8 cellular contexts compared by ENCODE assay signal in genomic region chr18:10213526-10213925, GRCh38.
DNase-seq lines count a peak whose midpoint lies in the region; ATAC-seq and TF ChIP-seq lines count a peak whose summit lies in the region.

No MANE protein-coding gene starts in this region.

- H3K4me1 Mint-ChIP-seq in memory B cell = no peaks in the 10 kb centered on the region

- H3K27me3 ChIP-seq in WERI-Rb-1 (ENCODE audit: insufficient read depth, low read depth, severe bottlenecking) = no peaks in the 10 kb centered on the region
- H3K27me3 ChIP-seq in ascending aorta = no peaks in the 10 kb centered on the region

- intact Hi-C loops in ascending aorta (cut with DNase I) = no loop called here

- peaks cover 4% of the 10 kb centered on the region for H3K27me3 Mint-ChIP-seq in memory B cell

- H3K27ac ChIP-seq in WERI-Rb-1 (no peak overlapping the region), ascending aorta (no peak overlapping the region)

- H3K36me3 Mint-ChIP-seq in memory B cell = no peaks in the 10 kb centered on the region

- no peak for TF ChIP-seq CTCF in WERI-Rb-1 (IDR thresholded peaks at IDR 0.05; ENCODE audit: low read depth, low read length)
- no peak for TF ChIP-seq CTCF in ascending aorta (IDR thresholded peaks at IDR 0.05)

- DNase-seq in AG20443 (ENCODE audit: low spot score) (peak; percentile 34), SHP77 treated with DMSO at 0.1 percent for 48 hours (lab: John Stamatoyannopoulos, UW) (peak; percentile 20), memory B cell (ENCODE audit: low spot score in 2 of 2) (peak in 1 of 2 donors; percentile 15), WERI-Rb-1 (no peak), ascending aorta (ENCODE audit: low spot score in 2 of 2) (no peak)

- ATAC-seq in GM19043 (IDR thresholded peaks at IDR 0.05; ENCODE audit: low read depth, unreplicated experiment) = peak; percentile 94
- peak; percentile 76 for ATAC-seq in HG03457 (IDR thresholded peaks at IDR 0.05; ENCODE audit: unreplicated experiment)
- ATAC-seq in memory B cell (ENCODE audit: low read depth) = peak; percentile 98
- no peak for ATAC-seq in HG02571 (IDR thresholded peaks at IDR 0.05; ENCODE audit: unreplicated experiment)

- no peak overlapping the region for H3K4me3 Mint-ChIP-seq in memory B cell

- H3K36me3 ChIP-seq in WERI-Rb-1 = no peaks in the 10 kb centered on the region
- H3K36me3 ChIP-seq in ascending aorta = no peaks in the 10 kb centered on the region

- H3K4me3 ChIP-seq in WERI-Rb-1 (ENCODE audit: low read depth, low read length) (no peak overlapping the region), ascending aorta (no peak overlapping the region)

- no peaks in the 10 kb centered on the region for H3K4me1 ChIP-seq in ascending aorta

- H3K9me3 ChIP-seq in WERI-Rb-1 (ENCODE audit: severe bottlenecking) (peaks cover 3% of the 10 kb centered on the region), ascending aorta (no peaks in the 10 kb centered on the region)

- no peaks in the 10 kb centered on the region for H3K9me3 Mint-ChIP-seq in memory B cell

- no peak overlapping the region for H3K27ac Mint-ChIP-seq in memory B cell

Comparison
In these comparisons a context has a peak if more than half of its experiments do, and no peak if none do; other contexts are left out.
1. DNase-seq: peak in AG20443 (single experiment) and SHP77 treated with DMSO at 0.1 percent for 48 hours (single experiment); none in WERI-Rb-1 (single experiment) and ascending aorta (0 of 2).